ENCODE assay signal across 18 cellular contexts in genomic region chr3:12583280-12583679, GRCh38. TPM values are rescaled to one million over a fixed set of nuclear protein-coding genes. Genes with fewer than 3 reads are reported as not detected.
DNase-seq lines count a peak whose midpoint lies in the region; ATAC-seq, FAIRE-seq and TF ChIP-seq lines count a peak whose summit lies in the region.
"Had no signal": no experiment of that assay in that cellular context is flagged by ENCODE, and none has a peak within 500 bp of the region (broad histone marks: within the 10 kb centered on the region; RNA-seq: fewer than 3 reads in every experiment).

No MANE protein-coding gene starts in this region.

- in situ Hi-C loops in K562 (cut with MboI), result no loop called here

- BruUV-seq in K562 (replicated peaks; lab: Mats Ljungman, UMichigan), result no TSS peak

- TF ChIP-seq RAD21 in K562 (CRISPR knock-in tag; conservative IDR thresholded peaks at IDR 0.05 in 1 of 2, IDR thresholded peaks at IDR 0.05 in 1 of 2), result no peak

- FAIRE-seq in K562 (lab: Jason Lieb, UNC) (no peak), kidney (lab: Jason Lieb, UNC) (peak; percentile 57)
- FAIRE-seq: A549, D721Med, GM12892 had no signal

- H3K27ac ChIP-seq in GM23338 (ENCODE audit: low read depth) (peak overlapping the region; percentile 59; the same call in 1 of the 2 replicates), K562 (ENCODE audit: extremely low read depth, low read depth, low read length) (no peak overlapping the region), kidney (ENCODE audit: low read depth in 2 of 2, low read length in 2 of 2) (no peak overlapping the region), psoas muscle (peak overlapping the region; percentile 6)
- H3K27ac ChIP-seq: A549 had no signal

- no peaks in the 10 kb centered on the region for H3K9me3 Mint-ChIP-seq in GM23338
- H3K9me3 Mint-ChIP-seq: CD14-positive monocyte; CD8-positive, alpha-beta T cell; H9 had no signal

- TF ChIP-seq CTCF in GM23338 (conservative IDR thresholded peaks at IDR 0.05; ENCODE audit: low read depth in 2 of 2), result no peak
- no peak for TF ChIP-seq CTCF in K562 (IDR thresholded peaks at IDR 0.05 in 2 of 3, conservative IDR thresholded peaks at IDR 0.05 in 1 of 3; ENCODE audit: insufficient read depth in 2 of 3, low read depth in 1 of 3, low read length in 3 of 3)
- TF ChIP-seq CTCF in kidney (IDR thresholded peaks at IDR 0.05; ENCODE audit: borderline replicate concordance, extremely low read depth, insufficient read depth), result no peak
- TF ChIP-seq CTCF in psoas muscle (IDR thresholded peaks at IDR 0.05), result no peak

- ATAC-seq in GM23338 (no peak), K562 (no peak), psoas muscle (no peak), GM21825 (IDR thresholded peaks at IDR 0.05; ENCODE audit: unreplicated experiment) (no peak)
- ATAC-seq: A549 had no signal

- peaks cover 73% of the 10 kb centered on the region for H3K36me3 Mint-ChIP-seq in GM23338 (ENCODE audit: low read depth)

- peaks cover 19% of the 10 kb centered on the region for H4K20me1 ChIP-seq in GM23338 (replicated peaks; ENCODE audit: insufficient read depth)
- H4K20me1 ChIP-seq in K562 (replicated peaks; ENCODE audit: control insufficient read depth, insufficient read depth, low read length), result peaks cover 19% of the 10 kb centered on the region; the same call in 1 of the 2 replicates

- H3F3A ChIP-seq in GM23338 (replicated peaks; ENCODE audit: low read depth), result peaks cover 15% of the 10 kb centered on the region; the same call in 1 of the 2 replicates

- H3K9me2 ChIP-seq in GM23338 (ENCODE audit: insufficient read depth), result no peaks in the 10 kb centered on the region

- H3K4me3 Mint-ChIP-seq in GM23338, result no peak overlapping the region
- H3K4me3 Mint-ChIP-seq: CD14-positive monocyte; CD8-positive, alpha-beta T cell; H9 had no signal

- H3K9me1 ChIP-seq in K562 (ENCODE audit: control insufficient read depth, insufficient read depth, low read length), result no peaks in the 10 kb centered on the region

- H3K4me1 Mint-ChIP-seq in GM23338, result peaks cover 3% of the 10 kb centered on the region; the same call in 2 of the 3 replicates

- H3K27ac Mint-ChIP-seq in GM23338, result no peak overlapping the region
- H3K27ac Mint-ChIP-seq: CD8-positive, alpha-beta T cell had no signal

- POLR2A ChIA-PET in K562 (lab: Yijun Ruan, JAX), result interaction anchor here (1.0 to 1.7 kb wide), 5 partner anchors 9 to 62 kb away, joined by 3 to 7 read pairs (median 4); no protein-coding TSS in a partner anchor

- H2AFZ ChIP-seq in GM23338 (no peak overlapping the region), K562 (ENCODE audit: low read depth, low read length) (no peak overlapping the region)

- H3K9me3 ChIP-seq in K562 (replicated peaks; ENCODE audit: control insufficient read depth, insufficient read depth, low read depth, low read length) (no peaks in the 10 kb centered on the region), kidney (ENCODE audit: control insufficient read depth in 1 of 2, low read length in 2 of 2) (no peaks in the 10 kb centered on the region), psoas muscle (no peaks in the 10 kb centered on the region)
- H3K9me3 ChIP-seq: A549 had no signal

- H3K79me2 ChIP-seq in GM23338 (replicated peaks; ENCODE audit: insufficient read depth) (no peaks in the 10 kb centered on the region), K562 (ENCODE audit: control insufficient read depth, insufficient read depth, low read length) (no peaks in the 10 kb centered on the region)

- H3K4me2 ChIP-seq in GM23338, result no peak overlapping the region
- no peak overlapping the region for H3K4me2 ChIP-seq in K562 (ENCODE audit: insufficient read depth, low read length)
- H3K4me2 ChIP-seq: A549 had no signal

- H3K4me1 ChIP-seq in GM23338 (ENCODE audit: insufficient read depth) (no peaks in the 10 kb centered on the region), K562 (replicated peaks in 1 of 2; ENCODE audit: control insufficient read depth in 2 of 2, insufficient read depth in 2 of 2, low read length in 2 of 2) (no peaks in the 10 kb centered on the region; a peak in 2 of 5 replicates), kidney (ENCODE audit: control insufficient read depth in 1 of 2, insufficient read depth in 1 of 2, low read depth in 1 of 2, low read length in 2 of 2) (peaks cover 0 to 7% of the 10 kb centered on the region in 2 donors), psoas muscle (peaks cover 13% of the 10 kb centered on the region)

- H3K4me3 ChIP-seq in GM23338 (no peak overlapping the region), K562 (no peak overlapping the region), kidney (ENCODE audit: low read length in 2 of 2) (no peak overlapping the region), psoas muscle (no peak overlapping the region), H7 (ENCODE audit: insufficient read depth, low read depth, low read length) (no peak overlapping the region)
- H3K4me3 ChIP-seq: A549 had no signal

- TF ChIP-seq EP300 in K562 (IDR thresholded peaks at IDR 0.05; ENCODE audit: low read length), result no peak

- CTCF ChIA-PET in K562 (lab: Yijun Ruan, JAX; ENCODE audit: low intra/inter-chr PET ratio), result no interaction called here

- no peak for TF ChIP-seq POLR2A in K562 (conservative IDR thresholded peaks at IDR 0.05)

- H3K36me3 ChIP-seq in GM23338 (ENCODE audit: insufficient read depth) (peaks cover 29% of the 10 kb centered on the region), K562 (ENCODE audit: control insufficient read depth, insufficient read depth, low read length) (peaks cover 96% of the 10 kb centered on the region), kidney (ENCODE audit: control insufficient read depth in 1 of 2, insufficient read depth in 2 of 2, low read length in 2 of 2) (peaks cover 29 to 38% of the 10 kb centered on the region in 2 donors), psoas muscle (ENCODE audit: insufficient read depth in 1 of 2, low read depth in 1 of 2) (peaks cover 3 to 97% of the 10 kb centered on the region in 2 donors), H7 (replicated peaks; ENCODE audit: control insufficient read depth, insufficient read depth, low read length) (peaks cover 44% of the 10 kb centered on the region)

- DNase-seq in GM23338 (ENCODE audit: low spot score) (no peak), K562 (ENCODE audit: extremely low read depth in 1 of 4, low spot score in 3 of 4) (no peak), kidney (no peak), psoas muscle (no peak), H7 (no peak)
- no peak for DNase-seq in effector CD8-positive, alpha-beta T cell (lab: John Stamatoyannopoulos, UW)
- DNase-seq: CD8-positive, alpha-beta T cell; COR-L47; DND-41; GDM1; H9; IMR-90 had no signal

- intact Hi-C loops in K562 (cut with micrococcal nuclease) (no loop called here), kidney (cut with DNase I) (no loop called here), psoas muscle (cut with DNase I) (no loop called here)

- H3K27me3 Mint-ChIP-seq in GM23338 (ENCODE audit: insufficient read depth, low read depth, poor library complexity), result peaks cover 30% of the 10 kb centered on the region

- H3K27me3 ChIP-seq in GM23338 (ENCODE audit: insufficient read depth), result no peaks in the 10 kb centered on the region
- H3K27me3 ChIP-seq in K562 (ENCODE audit: control insufficient read depth in 2 of 2, insufficient read depth in 2 of 2, low read length in 2 of 2), result no peaks in the 10 kb centered on the region
- no peaks in the 10 kb centered on the region for H3K27me3 ChIP-seq in psoas muscle (ENCODE audit: insufficient read depth in 3 of 3, low read length in 2 of 3)
- H3K27me3 ChIP-seq in H7 (ENCODE audit: control insufficient read depth, insufficient read depth, low read length), result no peaks in the 10 kb centered on the region

- H3K9ac ChIP-seq in K562 (ENCODE audit: insufficient read depth in 1 of 2, low read depth in 2 of 2, low read length in 2 of 2), result no peak overlapping the region
- H3K9ac ChIP-seq in kidney (ENCODE audit: low read length in 2 of 2), result no peak overlapping the region

RNA-seq across cellular contexts. Expression of gene MKRN2, which starts 26.4 kb away (rescaled TPM):
- 21.6 and 24.6 TPM in 2 replicates for total RNA-seq in GM23338 (2014; rRNA removed; shearing (Covaris generic))
- 9.1 and 11.4 TPM in 2 replicates for polyA plus RNA-seq in GM23338 (2016; fragmentation: Nextera tagmentation; extraction: Ambion mirVana)
- total RNA-seq in K562 (2011; cell fraction: chromatin; rRNA removed; ENCODE audit: low replicate concordance), result 36.5 and 52.1 TPM in 2 replicates
- 38.4 and 39.7 TPM in 2 replicates for total RNA-seq in K562 (2011; cell fraction: nucleolus; rRNA removed)
- 31.4 and 39.8 TPM in 2 replicates for total RNA-seq in K562 (2011; cell fraction: nucleoplasm; rRNA removed)
- total RNA-seq in K562 (2014; rRNA removed), result 41.4 and 42.9 TPM in 2 replicates
- total RNA-seq in K562 (2014; rRNA removed; fragmentation: Illumina TruSeq; extraction: Trizol), result 37.7 and 40.0 TPM in 2 replicates
- 32.9 and 35.3 TPM in 2 replicates for total RNA-seq in K562 (2015; rRNA removed; fragmentation: Illumina TruSeq; extraction: Trizol)
- 45.5 and 50.1 TPM in 2 replicates for total RNA-seq in K562 (2021)
- polyA plus RNA-seq in K562 (2011; rRNA removed), result 63.2 and 65.6 TPM in 2 replicates
- 62.1 and 71.2 TPM in 2 replicates for polyA plus RNA-seq in K562 (2011; cell fraction: cytosol; rRNA removed)
- 43.0 and 53.8 TPM in 2 replicates for polyA plus RNA-seq in K562 (2011; cell fraction: nucleus; rRNA removed)
- 40.1 and 41.3 TPM in 2 replicates for polyA plus RNA-seq in K562 (2012)
- polyA plus RNA-seq in K562 (2014; fragmentation: Illumina TruSeq; extraction: Trizol), result 44.1 and 45.3 TPM in 2 replicates
- polyA plus RNA-seq in K562 (2014; fragmentation: Nextera tagmentation; extraction: Ambion mirVana), result 10 to 100 TPM; 29.4 to 46.0 TPM
- 42.9 and 51.3 TPM in 2 replicates for polyA plus RNA-seq in K562 (2014; rRNA removed)
- 70.3 and 71.4 TPM in 2 replicates for polyA minus RNA-seq in K562 (2011; rRNA and poly(A)+ RNA removed)
- 27.8 and 32.2 TPM in 2 replicates for polyA minus RNA-seq in K562 (2011; cell fraction: cytosol; rRNA and poly(A)+ RNA removed)
- 20.3 and 28.8 TPM in 2 replicates for polyA minus RNA-seq in K562 (2011; cell fraction: nucleus; rRNA and poly(A)+ RNA removed)
- 27.0 TPM for total RNA-seq in kidney
- 15.9 TPM for polyA plus RNA-seq in kidney (ENCODE audit: insufficient read depth, low read depth, low replicate concordance)
- 10 to 100 TPM; 17.2 to 35.5 (median 23.6) TPM for total RNA-seq in psoas muscle
- 10 to 100 TPM; 17.5 to 21.2 (median 18.6) TPM for polyA plus RNA-seq in psoas muscle
- 29.0 TPM in 2 replicates for total RNA-seq in H7 (2014; rRNA removed; shearing (Covaris generic))

RNA-seq across cellular contexts. Expression of gene MKRN2OS, which starts 38.0 kb away (rescaled TPM):
- not detected in 2 replicates for total RNA-seq in GM23338 (2014; rRNA removed; shearing (Covaris generic))
- polyA plus RNA-seq in GM23338 (2016; fragmentation: Nextera tagmentation; extraction: Ambion mirVana), result 0.55 and 0.59 TPM in 2 replicates
- not detected in 2 replicates for total RNA-seq in K562 (2011; cell fraction: chromatin; rRNA removed; ENCODE audit: low replicate concordance)
- not detected in 2 replicates for total RNA-seq in K562 (2011; cell fraction: nucleolus; rRNA removed)
- not detected in 2 replicates for total RNA-seq in K562 (2011; cell fraction: nucleoplasm; rRNA removed)
- not detected in 2 replicates for total RNA-seq in K562 (2014; rRNA removed)
- total RNA-seq in K562 (2014; rRNA removed; fragmentation: Illumina TruSeq; extraction: Trizol), result not detected in 2 replicates
- total RNA-seq in K562 (2015; rRNA removed; fragmentation: Illumina TruSeq; extraction: Trizol), result not detected in 2 replicates
- 0.27 TPM in 1 of 2 replicates, not detected in the other for total RNA-seq in K562 (2021)
- polyA plus RNA-seq in K562 (2011; rRNA removed), result 0.17 TPM in 1 of 2 replicates, not detected in the other
- not detected in 2 replicates for polyA plus RNA-seq in K562 (2011; cell fraction: cytosol; rRNA removed)
- not detected in 2 replicates for polyA plus RNA-seq in K562 (2011; cell fraction: nucleus; rRNA removed)
- 0.12 and 0.26 TPM in 2 replicates for polyA plus RNA-seq in K562 (2012)
- polyA plus RNA-seq in K562 (2014; fragmentation: Illumina TruSeq; extraction: Trizol), result not detected in 2 replicates
- polyA plus RNA-seq in K562 (2014; fragmentation: Nextera tagmentation; extraction: Ambion mirVana), result under 1 TPM in 1 of 2 experiments, not detected in 1; 0.11 TPM
- polyA plus RNA-seq in K562 (2014; rRNA removed), result not detected in 2 replicates
- not detected in 2 replicates for polyA minus RNA-seq in K562 (2011; rRNA and poly(A)+ RNA removed)
- not detected in 2 replicates for polyA minus RNA-seq in K562 (2011; cell fraction: cytosol; rRNA and poly(A)+ RNA removed)
- polyA minus RNA-seq in K562 (2011; cell fraction: nucleus; rRNA and poly(A)+ RNA removed), result not detected in 2 replicates
- 1.7 TPM for total RNA-seq in kidney
- not detected for polyA plus RNA-seq in kidney (ENCODE audit: insufficient read depth, low read depth, low replicate concordance)
- total RNA-seq in psoas muscle, result 1 to 10 TPM in 1 of 4 donors, under 1 TPM in 1, not detected in 2; 0.93 to 1.5 TPM
- under 1 TPM; 0.16 to 0.48 (median 0.38) TPM for polyA plus RNA-seq in psoas muscle
- not detected in 2 replicates for total RNA-seq in H7 (2014; rRNA removed; shearing (Covaris generic))
- total RNA-seq: CD8-positive, alpha-beta T cell; IMR-90 had no signal
- polyA plus RNA-seq: A549, BJ, CD14-positive monocyte, IMR-90 had no signal

Comparison
In these comparisons a context has a peak if more than half of its experiments do, and no peak if none do; other contexts are left out.
1. H3K27ac ChIP-seq: peak in GM23338 (single experiment) and psoas muscle (single experiment); none in K562 (single experiment) and kidney (0 of 2).